In the genomic region with DNA sequence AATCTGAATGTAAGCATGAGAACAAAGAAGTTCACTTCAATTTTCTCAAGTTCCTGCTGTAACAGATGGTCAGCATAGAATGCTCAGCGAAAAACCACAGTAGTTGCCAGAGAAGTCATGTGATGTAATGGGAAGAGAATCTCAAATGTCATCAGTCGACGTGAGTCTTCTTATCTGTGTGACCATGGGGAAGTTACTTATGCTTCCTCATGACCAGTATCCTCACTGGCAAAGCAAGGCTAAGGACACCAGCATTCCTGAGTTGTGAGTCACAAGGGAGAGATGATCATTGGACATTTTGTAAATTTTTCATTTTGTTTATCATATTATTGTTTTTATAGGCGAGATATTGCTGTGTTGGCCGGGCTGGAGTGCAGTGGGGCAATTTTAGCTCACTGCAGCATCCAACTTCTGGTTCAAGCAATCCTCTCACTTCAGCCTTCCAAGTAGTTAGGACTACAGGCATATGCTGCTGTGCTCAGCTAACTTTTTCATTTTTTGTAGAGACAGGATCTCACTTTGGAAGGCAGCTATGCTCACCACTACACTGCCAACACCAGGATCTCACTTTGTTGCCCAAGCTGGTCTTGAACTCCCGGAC, we compare ENCODE assay signal across 8 cellular contexts. TPM values are rescaled to one million over a fixed set of nuclear protein-coding genes. Genes with fewer than 3 reads are reported as not detected.
A peak's percentile ranks its signal among the peaks of the same experiment; 100 is the strongest.
DNase-seq lines count a peak whose midpoint lies in the region; ATAC-seq and TF ChIP-seq lines count a peak whose summit lies in the region.

No MANE protein-coding gene starts in this region.

- peaks cover 3% of the 10 kb centered on the region in 2 donors for H3K9me3 Mint-ChIP-seq in activated naive CD4-positive, alpha-beta T cell treated with anti-CD3 and anti-CD28 coated beads, Interleukin-2, amount 50 U/mL, for 72 hours

- peak; percentile 49 for ATAC-seq in HG03039 (IDR thresholded peaks at IDR 0.05; ENCODE audit: unreplicated experiment)
- no peak for ATAC-seq in activated naive CD4-positive, alpha-beta T cell treated with anti-CD3 and anti-CD28 coated beads, Interleukin-2, amount 50 U/mL, for 72 hours

- CTCF ChIA-PET in HEK293T (lab: Yijun Ruan, JAX), result no interaction called here

- H3K79me2 ChIP-seq in osteoblast (ENCODE audit: insufficient read depth, low read length), result no peaks in the 10 kb centered on the region

- peaks cover 0 to 4% of the 10 kb centered on the region in 2 donors for H3K36me3 Mint-ChIP-seq in activated naive CD4-positive, alpha-beta T cell treated with anti-CD3 and anti-CD28 coated beads, Interleukin-2, amount 50 U/mL, for 72 hours

- H2AFZ ChIP-seq in osteoblast (ENCODE audit: low read length), result peak overlapping the region; percentile 43

- no peaks in the 10 kb centered on the region for H3K36me3 ChIP-seq in osteoblast (ENCODE audit: insufficient read depth, low read length)

- no peak overlapping the region for H3K4me3 ChIP-seq in osteoblast (ENCODE audit: insufficient read depth, low read length)

- H3K27ac Mint-ChIP-seq in activated naive CD4-positive, alpha-beta T cell treated with anti-CD3 and anti-CD28 coated beads, Interleukin-2, amount 50 U/mL, for 72 hours, result peak overlapping the region in 1 of 2 donors; percentile 38

- peaks cover 20% of the 10 kb centered on the region for H3K4me1 ChIP-seq in osteoblast (ENCODE audit: insufficient read depth, low read length)

- DNase-seq in EL, result peak; percentile 100
- peak; percentile 98 for DNase-seq in RPMI7951 (ENCODE audit: low read depth)
- peak; percentile 99 for DNase-seq in fibroblast of gingiva (ENCODE audit: low read depth)
- DNase-seq in osteoblast (ENCODE audit: insufficient read length, low spot score, missing footprints), result peak; percentile 92
- DNase-seq in HEK293T (ENCODE audit: extremely low spot score), result no peak
- DNase-seq in activated naive CD4-positive, alpha-beta T cell treated with anti-CD3 and anti-CD28 coated beads, Interleukin-2, amount 50 U/mL, for 72 hours (ENCODE audit: low spot score in 2 of 2), result no peak
- DNase-seq in stimulated activated CD4-positive, alpha-beta T cell treated with anti-CD3 and anti-CD28 coated beads, Interleukin-4, amount 100 ng/mL, for 24 hours, result no peak

- no peak for TF ChIP-seq CTCF in osteoblast (IDR thresholded peaks at IDR 0.05; ENCODE audit: extremely low read depth, low read depth, low read length)

- H3K27ac ChIP-seq in osteoblast (ENCODE audit: low read depth, low read length), result peak overlapping the region; percentile 99

- peak overlapping the region; percentile 62 for H3K4me2 ChIP-seq in osteoblast (ENCODE audit: insufficient read depth, low read length)

- H4K20me1 ChIP-seq in osteoblast (ENCODE audit: insufficient read depth, low read length), result no peaks in the 10 kb centered on the region

- H3K9me3 ChIP-seq in osteoblast (ENCODE audit: low read depth, low read length), result no peaks in the 10 kb centered on the region

- POLR2A ChIA-PET in HEK293T (lab: Yijun Ruan, JAX), result no interaction called here

- H3K27me3 ChIP-seq in osteoblast (ENCODE audit: insufficient read depth, low read length), result no peaks in the 10 kb centered on the region

TF ChIP-seq in HEK293T, 16 proteins besides CTCF, POLR2A, EP300 and RAD21:
- TF ChIP-seq FOXM1 (IDR thresholded peaks at IDR 0.05; ENCODE audit: borderline replicate concordance) (no peak), L3MBTL2 (conservative IDR thresholded peaks at IDR 0.05) (no peak), SUZ12 (IDR thresholded peaks at IDR 0.05) (no peak), TARDBP (IDR thresholded peaks at IDR 0.05) (no peak), CTBP1 (IDR thresholded peaks at IDR 0.05; ENCODE audit: borderline replicate concordance) (no peak), LEF1 (IDR thresholded peaks at IDR 0.05; ENCODE audit: borderline replicate concordance) (no peak)
- TF ChIP-seq, protein P1, sequence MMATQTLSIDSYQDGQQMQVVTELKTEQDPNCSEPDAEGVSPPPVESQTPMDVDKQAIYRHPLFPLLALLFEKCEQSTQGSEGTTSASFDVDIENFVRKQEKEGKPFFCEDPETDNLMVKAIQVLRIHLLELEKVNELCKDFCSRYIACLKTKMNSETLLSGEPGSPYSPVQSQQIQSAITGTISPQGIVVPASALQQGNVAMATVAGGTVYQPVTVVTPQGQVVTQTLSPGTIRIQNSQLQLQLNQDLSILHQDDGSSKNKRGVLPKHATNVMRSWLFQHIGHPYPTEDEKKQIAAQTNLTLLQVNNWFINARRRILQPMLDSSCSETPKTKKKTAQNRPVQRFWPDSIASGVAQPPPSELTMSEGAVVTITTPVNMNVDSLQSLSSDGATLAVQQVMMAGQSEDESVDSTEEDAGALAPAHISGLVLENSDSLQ (IDR thresholded peaks at IDR 0.05), result no peak

RNA-seq across cellular contexts. Expression of a gene that starts 21.9 kb away (rescaled TPM):
- 93.7 and 118 TPM in 2 replicates for total RNA-seq in RPMI7951 (2014; rRNA removed; shearing (Covaris generic))
- total RNA-seq in osteoblast, result 69.8 and 91.6 TPM in 2 replicates
- total RNA-seq in activated naive CD4-positive, alpha-beta T cell treated with anti-CD3 and anti-CD28 coated beads, Interleukin-2, amount 50 U/mL, for 72 hours, result 10 to 100 TPM; 42.8 to 48.0 TPM

Comparison
In these comparisons a context has a peak if more than half of its experiments do, and no peak if none do; other contexts are left out.
1. DNase-seq: peak in EL (single experiment), RPMI7951 (single experiment), fibroblast of gingiva (single experiment) and osteoblast (single experiment); none in HEK293T (single experiment), activated naive CD4-positive, alpha-beta T cell treated with anti-CD3 and anti-CD28 coated beads, Interleukin-2, amount 50 U/mL, for 72 hours (0 of 2) and stimulated activated CD4-positive, alpha-beta T cell treated with anti-CD3 and anti-CD28 coated beads, Interleukin-4, amount 100 ng/mL, for 24 hours (single experiment).